12 cellular contexts compared by ENCODE assay signal in genomic region chr15:60134609-60135008, GRCh38.
A peak's percentile ranks its signal among the peaks of the same experiment; 100 is the strongest.
DNase-seq lines count a peak whose midpoint lies in the region; ATAC-seq and TF ChIP-seq lines count a peak whose summit lies in the region.
"Had no signal": no experiment of that assay in that cellular context is flagged by ENCODE, and none has a peak within 500 bp of the region (broad histone marks: within the 10 kb centered on the region; RNA-seq: fewer than 3 reads in every experiment).

No MANE protein-coding gene starts in this region.

- H3K4me1 Mint-ChIP-seq in activated CD4-positive, alpha-beta T cell treated with anti-CD3 and anti-CD28 coated beads, Interleukin-2, amount 10 ng/mL, durations not matched to agents 24 days and 14 days, result peaks cover 4% of the 10 kb centered on the region

- H4K20me1 ChIP-seq in osteoblast (ENCODE audit: insufficient read depth, low read length), result no peaks in the 10 kb centered on the region

- H3K4me1 ChIP-seq in osteoblast (ENCODE audit: insufficient read depth, low read length), result no peaks in the 10 kb centered on the region
- H3K4me1 ChIP-seq: adrenal gland had no signal

- no peaks in the 10 kb centered on the region for H3K36me3 ChIP-seq in WERI-Rb-1
- H3K36me3 ChIP-seq in osteoblast (ENCODE audit: insufficient read depth, low read length), result no peaks in the 10 kb centered on the region
- H3K36me3 ChIP-seq: adrenal gland, thyroid gland had no signal

- no peak for ATAC-seq in GM21367 (IDR thresholded peaks at IDR 0.05; ENCODE audit: unreplicated experiment)

- intact Hi-C loops in activated CD4-positive, alpha-beta T cell treated with anti-CD3 and anti-CD28 coated beads, Interleukin-2, amount 10 ng/mL, durations not matched to agents 24 days and 14 days (cut with micrococcal nuclease), result no loop called here

- H3K9me3 Mint-ChIP-seq in activated CD4-positive, alpha-beta T cell treated with anti-CD3 and anti-CD28 coated beads, Interleukin-2, amount 10 ng/mL, durations not matched to agents 24 days and 14 days, result no peaks in the 10 kb centered on the region

- 0 out of 2 replicates have a peak, but pooled peaks have one; percentile 2 for TF ChIP-seq CTCF in WERI-Rb-1 (IDR thresholded peaks at IDR 0.05; ENCODE audit: low read depth, low read length)
- TF ChIP-seq CTCF in osteoblast (IDR thresholded peaks at IDR 0.05; ENCODE audit: extremely low read depth, low read depth, low read length), result peak; percentile 39

- no peaks in the 10 kb centered on the region for H3K36me3 Mint-ChIP-seq in activated CD4-positive, alpha-beta T cell treated with anti-CD3 and anti-CD28 coated beads, Interleukin-2, amount 10 ng/mL, durations not matched to agents 24 days and 14 days (ENCODE audit: low read depth)

- peak; percentile 53 for DNase-seq in activated CD4-positive, alpha-beta T cell treated with anti-CD3 and anti-CD28 coated beads, Interleukin-2, amount 10 ng/mL, durations not matched to agents 24 days and 14 days
- no peak for DNase-seq in activated CD4-positive, alpha-beta T cell treated with anti-CD3 and anti-CD28 coated beads, Interleukin-2, amount 50 U/mL, for 1 hour
- DNase-seq in HPDE6-E6E7 (ENCODE audit: extremely low spot score) (peak; percentile 14), WERI-Rb-1 (no peak), osteoblast (ENCODE audit: insufficient read length, low spot score, missing footprints) (no peak), amygdala (lab: John Stamatoyannopoulos, UW) (no peak), HUDEP-2 (lab: John Stamatoyannopoulos, UW; ENCODE audit: unreplicated experiment in 76 of 76) (no peak)
- DNase-seq: C1 segment of cervical spinal cord, retina had no signal

- no peak overlapping the region for H3K27ac Mint-ChIP-seq in activated CD4-positive, alpha-beta T cell treated with anti-CD3 and anti-CD28 coated beads, Interleukin-2, amount 10 ng/mL, durations not matched to agents 24 days and 14 days

- no peaks in the 10 kb centered on the region for H3K79me2 ChIP-seq in osteoblast (ENCODE audit: insufficient read depth, low read length)

- H3K9me3 ChIP-seq in WERI-Rb-1 (ENCODE audit: severe bottlenecking), result no peaks in the 10 kb centered on the region
- no peaks in the 10 kb centered on the region for H3K9me3 ChIP-seq in osteoblast (ENCODE audit: low read depth, low read length)
- H3K9me3 ChIP-seq: adrenal gland, thyroid gland had no signal

- no peak overlapping the region for H3K4me3 Mint-ChIP-seq in activated CD4-positive, alpha-beta T cell treated with anti-CD3 and anti-CD28 coated beads, Interleukin-2, amount 10 ng/mL, durations not matched to agents 24 days and 14 days

- H3K4me2 ChIP-seq in osteoblast (ENCODE audit: insufficient read depth, low read length), result no peak overlapping the region

- H3K27ac ChIP-seq in WERI-Rb-1, result no peak overlapping the region
- no peak overlapping the region for H3K27ac ChIP-seq in osteoblast (ENCODE audit: low read depth, low read length)
- H3K27ac ChIP-seq: adrenal gland, thyroid gland had no signal

- H3K4me3 ChIP-seq in WERI-Rb-1 (ENCODE audit: low read depth, low read length), result no peak overlapping the region
- no peak overlapping the region for H3K4me3 ChIP-seq in osteoblast (ENCODE audit: insufficient read depth, low read length)
- H3K4me3 ChIP-seq: adrenal gland, thyroid gland had no signal

- H3K27me3 ChIP-seq in WERI-Rb-1 (ENCODE audit: insufficient read depth, low read depth, severe bottlenecking) (no peaks in the 10 kb centered on the region), osteoblast (ENCODE audit: insufficient read depth, low read length) (peaks cover 31% of the 10 kb centered on the region)
- H3K27me3 ChIP-seq: adrenal gland, thyroid gland had no signal

- no peak overlapping the region for H2AFZ ChIP-seq in osteoblast (ENCODE audit: low read length)

- peaks cover 54% of the 10 kb centered on the region for H3K27me3 Mint-ChIP-seq in activated CD4-positive, alpha-beta T cell treated with anti-CD3 and anti-CD28 coated beads, Interleukin-2, amount 10 ng/mL, durations not matched to agents 24 days and 14 days

Comparison
In these comparisons a context has a peak if more than half of its experiments do, and no peak if none do; other contexts are left out.
1. DNase-seq: peak in activated CD4-positive, alpha-beta T cell treated with anti-CD3 and anti-CD28 coated beads, Interleukin-2, amount 10 ng/mL, durations not matched to agents 24 days and 14 days (single experiment) and HPDE6-E6E7 (single experiment); none in activated CD4-positive, alpha-beta T cell treated with anti-CD3 and anti-CD28 coated beads, Interleukin-2, amount 50 U/mL, for 1 hour (single experiment), WERI-Rb-1 (single experiment), osteoblast (single experiment), amygdala (0 of 56) and HUDEP-2 (0 of 76).